Comparison of ENCODE assay signal across 19 cellular contexts in the genomic region with DNA sequence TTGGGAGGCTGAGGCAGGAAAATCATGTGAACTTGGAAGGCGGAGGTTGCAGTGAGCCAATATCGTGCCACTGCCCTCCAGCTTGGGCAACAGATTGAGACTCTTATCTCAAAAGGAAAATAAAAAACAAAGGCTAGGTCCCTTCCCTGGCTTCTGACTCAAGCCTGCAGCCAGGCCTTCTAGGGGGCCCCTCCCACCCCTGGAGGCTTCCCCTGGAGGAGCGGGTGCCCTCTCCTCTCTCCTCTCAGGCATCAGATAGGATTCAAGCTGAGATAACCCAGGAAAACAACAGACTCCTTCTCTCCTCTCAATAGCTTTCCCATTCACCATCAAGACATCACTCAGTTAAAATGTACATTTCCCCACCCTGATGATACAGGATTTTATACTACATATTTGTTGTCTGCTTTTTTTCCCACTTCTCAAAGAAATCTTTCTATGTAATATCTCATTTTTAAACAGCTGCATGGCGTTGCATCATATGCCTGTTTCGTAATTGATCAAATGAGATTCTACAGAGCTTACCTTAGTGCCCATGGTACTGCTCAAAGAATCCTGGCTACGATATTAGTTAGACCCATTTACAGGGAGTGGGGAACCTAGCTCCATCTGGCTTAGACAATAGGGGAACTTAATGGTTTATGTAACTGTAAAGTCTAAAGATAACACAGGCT. TPM values are rescaled to one million over a fixed set of nuclear protein-coding genes. Genes with fewer than 3 reads are reported as not detected.
A peak's percentile ranks its signal among the peaks of the same experiment; 100 is the strongest.
DNase-seq lines count a peak whose midpoint lies in the region; ATAC-seq, FAIRE-seq and TF ChIP-seq lines count a peak whose summit lies in the region.
"Had no signal": no experiment of that assay in that cellular context is flagged by ENCODE, and none has a peak within 500 bp of the region (broad histone marks: within the 10 kb centered on the region; RNA-seq: fewer than 3 reads in every experiment).

No MANE protein-coding gene starts in this region.

- H3K4me2 ChIP-seq in A549: no peak overlapping the region

- FAIRE-seq in A549 (lab: Jason Lieb, UNC): no peak
- FAIRE-seq: GM12878, GM18507 had no signal

- no peak for TF ChIP-seq RAD21 in A549 (conservative IDR thresholded peaks at IDR 0.05 in 1 of 2, IDR thresholded peaks at IDR 0.05 in 1 of 2)

- WGBS in A549 (ENCODE audit: missing lambda C conversion rate): 65% methylated on average over 6 of the region's 6 CpGs

- CTCF ChIA-PET in A549 (lab: Yijun Ruan, JAX): interaction anchor here (0.7 to 2.2 kb wide), 7 partner anchors 10 to 40 kb away, joined by 3 to 8 read pairs (median 5); no protein-coding TSS in a partner anchor

- H3K4me3 Mint-ChIP-seq in mesothelial cell of epicardium: no peak overlapping the region
- H3K4me3 Mint-ChIP-seq: CD14-positive monocyte had no signal

- ATAC-seq in A549: no peak
- ATAC-seq in HG03280 (IDR thresholded peaks at IDR 0.05; ENCODE audit: unreplicated experiment): no peak
- ATAC-seq: GM12878 had no signal

- POLR2A ChIA-PET in A549 (lab: Yijun Ruan, JAX): no interaction called here

- H3K4me1 ChIP-seq in A549 (no peaks in the 10 kb centered on the region), vagina (no peaks in the 10 kb centered on the region)

- H3K36me3 ChIP-seq in SK-N-MC (ENCODE audit: insufficient read depth, low read length) (no peaks in the 10 kb centered on the region), vagina (no peaks in the 10 kb centered on the region)

- no peaks in the 10 kb centered on the region for H3K9me3 Mint-ChIP-seq in mesothelial cell of epicardium
- H3K9me3 Mint-ChIP-seq: CD14-positive monocyte had no signal

- H3K9ac ChIP-seq in SK-N-MC (ENCODE audit: insufficient read length): no peak overlapping the region

- DNase-seq in A549 (ENCODE audit: low read depth in 1 of 2, low spot score in 1 of 2) (no peak), SK-N-MC (ENCODE audit: low read depth, low spot score) (peak; percentile 10), mesothelial cell of epicardium (ENCODE audit: low spot score in 2 of 2, unreplicated experiment in 2 of 2) (no peak), vagina (ENCODE audit: extremely low spot score in 2 of 2) (no peak)
- no peak for DNase-seq in stimulated activated CD8-positive, alpha-beta memory T cell treated with anti-CD3 and anti-CD28 coated beads, Interleukin-4, amount 100 ng/mL, for 48 hours
- DNase-seq: HCEC 1CT, NCI-H187, NCI-H446, NCI-H774, SIG-M5 had no signal

- no peaks in the 10 kb centered on the region for H3K9me3 ChIP-seq in A549
- no peaks in the 10 kb centered on the region for H3K9me3 ChIP-seq in SK-N-MC (ENCODE audit: low read depth, low read length)
- H3K9me3 ChIP-seq in vagina: no peaks in the 10 kb centered on the region

- TF ChIP-seq EP300 in A549 (IDR thresholded peaks at IDR 0.05): no peak

- H3K4me3 ChIP-seq in A549 (no peak overlapping the region), SK-N-MC (no peak overlapping the region), vagina (no peak overlapping the region)
- H3K4me3 ChIP-seq: GM12878 had no signal

- TF ChIP-seq CTCF in A549 (IDR thresholded peaks at IDR 0.05) (no peak), mesothelial cell of epicardium (IDR thresholded peaks at IDR 0.05; ENCODE audit: unreplicated experiment) (no peak), vagina (IDR thresholded peaks at IDR 0.05) (no peak)

- H3K4me1 Mint-ChIP-seq in mesothelial cell of epicardium: no peaks in the 10 kb centered on the region

- no peak for TF ChIP-seq POLR2A in A549 (IDR thresholded peaks at IDR 0.05; ENCODE audit: low read length)
- TF ChIP-seq POLR2A in vagina (IDR thresholded peaks at IDR 0.05): no peak

- no peak overlapping the region for H3K27ac Mint-ChIP-seq in mesothelial cell of epicardium
- H3K27ac Mint-ChIP-seq: CD14-positive monocyte had no signal

- H3K27me3 Mint-ChIP-seq in mesothelial cell of epicardium (ENCODE audit: low read depth): peaks cover 7% of the 10 kb centered on the region

- intact Hi-C loops in vagina (cut with DNase I): no loop called here

- H3K27ac ChIP-seq in A549 (0 out of 6 replicates have a peak overlapping the region, but pooled peaks of 1 of the 2 experiments have one; percentile 21), SK-N-MC (no peak overlapping the region), cingulate gyrus (ENCODE audit: low read depth, low read length) (peak overlapping the region; percentile 47), layer of hippocampus (ENCODE audit: low read depth, low read length) (peak overlapping the region; percentile 33), vagina (no peak overlapping the region)

- no peaks in the 10 kb centered on the region for H3K36me3 Mint-ChIP-seq in mesothelial cell of epicardium
- H3K36me3 Mint-ChIP-seq: CD14-positive monocyte had no signal

- H3K27me3 ChIP-seq in layer of hippocampus (ENCODE audit: control insufficient read depth, insufficient read depth, low read length): no peaks in the 10 kb centered on the region
- H3K27me3 ChIP-seq in vagina: no peaks in the 10 kb centered on the region

TF ChIP-seq in A549, 52 proteins besides CTCF, POLR2A, EP300 and RAD21:
- TF ChIP-seq FOSL2 (IDR thresholded peaks at IDR 0.05) (no peak), FOSL2 (CRISPR knock-in tag; IDR thresholded peaks at IDR 0.05) (no peak), CEBPB (IDR thresholded peaks at IDR 0.05) (peak; percentile 49 to 63)

RNA-seq across cellular contexts. Expression of a gene that starts 20.6 kb away (rescaled TPM):
- polyA plus RNA-seq in A549 (2011; rRNA removed) (7.4 and 12.7 TPM in 2 replicates), A549 (2017; fragmentation: RNase III; extraction: RNeasy Plus Mini Kit Qiagen cat#74134 plus additional on column Dnase treatment) (4.1 to 5.2 TPM (median 4.9 TPM) in 3 replicates)
- 7.9 and 8.2 TPM in 2 replicates for polyA plus RNA-seq in A549 (2012; cell fraction: cytosol; rRNA removed)
- 7.8 and 9.1 TPM in 2 replicates for polyA plus RNA-seq in A549 (2012; cell fraction: nucleus; rRNA removed)
- polyA minus RNA-seq in A549 (2011; rRNA and poly(A)+ RNA removed): 8.0 and 11.5 TPM in 2 replicates
- total RNA-seq in mesothelial cell of epicardium (0.76 to 0.78 TPM (median 0.77 TPM) in 3 replicates), vagina (0.25 TPM)
- total RNA-seq: A673 had no signal
- polyA plus RNA-seq: CD14-positive monocyte had no signal

RNA-seq across cellular contexts. Expression of a gene that starts 20.8 kb away (rescaled TPM):
- polyA plus RNA-seq in A549 (2011; rRNA removed) (not detected in 2 replicates), A549 (2017; fragmentation: RNase III; extraction: RNeasy Plus Mini Kit Qiagen cat#74134 plus additional on column Dnase treatment) (not detected in 3 replicates)
- not detected in 2 replicates for polyA plus RNA-seq in A549 (2012; cell fraction: cytosol; rRNA removed)
- not detected in 2 replicates for polyA plus RNA-seq in A549 (2012; cell fraction: nucleus; rRNA removed)
- polyA minus RNA-seq in A549 (2011; rRNA and poly(A)+ RNA removed): not detected in 2 replicates
- total RNA-seq in mesothelial cell of epicardium (not detected in 3 replicates), vagina (not detected)
- total RNA-seq: A673, GM12878, HT-29, RPMI7951 had no signal
- polyA plus RNA-seq: CD14-positive monocyte, GM12878 had no signal

RNA-seq across cellular contexts. Expression of a gene that starts 40.0 kb away (rescaled TPM):
- polyA plus RNA-seq in A549 (2011; rRNA removed) (248 and 292 TPM in 2 replicates), A549 (2017; fragmentation: RNase III; extraction: RNeasy Plus Mini Kit Qiagen cat#74134 plus additional on column Dnase treatment) (113 to 127 TPM (median 122 TPM) in 3 replicates)
- 128 and 138 TPM in 2 replicates for polyA plus RNA-seq in A549 (2012; cell fraction: cytosol; rRNA removed)
- 81.0 and 113 TPM in 2 replicates for polyA plus RNA-seq in A549 (2012; cell fraction: nucleus; rRNA removed)
- 337 and 350 TPM in 2 replicates for polyA minus RNA-seq in A549 (2011; rRNA and poly(A)+ RNA removed)
- total RNA-seq in mesothelial cell of epicardium (78.9 to 83.6 TPM (median 83.3 TPM) in 3 replicates), vagina (40.5 TPM)

Comparison
In these comparisons a context has a peak if more than half of its experiments do, and no peak if none do; other contexts are left out.
1. H3K27ac ChIP-seq: peak in cingulate gyrus (single experiment) and layer of hippocampus (single experiment); none in SK-N-MC (single experiment) and vagina (single experiment).